In the genomic region with DNA sequence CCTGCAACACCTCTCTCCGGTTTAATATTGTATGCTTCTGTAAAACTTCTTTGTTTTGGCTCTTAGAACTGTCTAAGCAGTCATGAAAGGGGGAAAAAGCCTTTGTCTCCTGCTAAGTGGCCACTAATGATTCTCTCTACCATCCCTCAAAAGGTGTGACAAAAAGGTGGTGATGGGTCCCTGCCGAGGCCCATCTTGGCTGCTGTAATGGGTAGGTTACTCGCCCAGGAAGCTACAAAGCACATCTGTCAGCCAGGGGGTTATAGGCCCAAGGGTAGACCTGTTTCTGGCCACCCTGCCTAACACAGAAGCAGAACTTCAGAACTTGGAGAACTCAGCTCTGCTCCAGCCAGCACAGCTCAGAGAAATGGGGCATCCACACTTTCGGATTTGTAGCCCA, we compare ENCODE assay signal across 8 cellular contexts. TPM values are rescaled to one million over a fixed set of nuclear protein-coding genes. Genes with fewer than 3 reads are reported as not detected.
A peak's percentile ranks its signal among the peaks of the same experiment; 100 is the strongest.
DNase-seq lines count a peak whose midpoint lies in the region; ATAC-seq, FAIRE-seq and TF ChIP-seq lines count a peak whose summit lies in the region.

No MANE protein-coding gene starts in this region.

- CTCF ChIA-PET in CD8-positive, alpha-beta memory T cell (lab: Charles Lee), result interaction anchor here (1.1 to 1.2 kb wide), 2 partner anchors 35 to 77 kb away, joined by 3 read pairs; no protein-coding TSS in a partner anchor

- H3K4me3 ChIP-seq in CD8-positive, alpha-beta memory T cell (ENCODE audit: low read length), result no peak overlapping the region
- H3K4me3 ChIP-seq in RWPE2 (ENCODE audit: severe bottlenecking), result peak overlapping the region; percentile 66
- peak overlapping the region; percentile 66 to 80 for H3K4me3 ChIP-seq in esophagus (ENCODE audit: low read depth in 1 of 2, low read length in 2 of 2)
- H3K4me3 ChIP-seq in pancreas, result peak overlapping the region in 3 of 4 donors; percentile 70 to 75 (median 74)

- peaks cover 20% of the 10 kb centered on the region for H3K4me1 ChIP-seq in CD8-positive, alpha-beta memory T cell (ENCODE audit: insufficient read depth, low read length)
- H3K4me1 ChIP-seq in RWPE2 (ENCODE audit: insufficient read depth, poor library complexity, severe bottlenecking) (peaks cover 5% of the 10 kb centered on the region), esophagus (ENCODE audit: control insufficient read depth in 2 of 2, insufficient read depth in 2 of 2, low read length in 1 of 2) (peaks cover 10 to 13% of the 10 kb centered on the region in 2 donors), pancreas (no peaks in the 10 kb centered on the region)

- peaks cover 25 to 43% (median 39%) of the 10 kb centered on the region in 3 donors for H3K4me1 Mint-ChIP-seq in CD8-positive, alpha-beta memory T cell

- POLR2A ChIA-PET in CD8-positive, alpha-beta memory T cell (lab: Charles Lee), result no interaction called here

- ATAC-seq in RWPE2 (ENCODE audit: low read depth) (no peak), pancreas (no peak), HG03025 (IDR thresholded peaks at IDR 0.05; ENCODE audit: low FRiP score, unreplicated experiment) (no peak)

- H3K4me3 Mint-ChIP-seq in CD8-positive, alpha-beta memory T cell, result peak overlapping the region; percentile 85 to 93 (median 91)

- FAIRE-seq in pancreas (lab: Jason Lieb, UNC), result no peak

- H3K9me3 Mint-ChIP-seq in CD8-positive, alpha-beta memory T cell, result no peaks in the 10 kb centered on the region

- peaks cover 0 to 6% of the 10 kb centered on the region in 2 donors for H3K27me3 Mint-ChIP-seq in CD8-positive, alpha-beta memory T cell

- no peak for DNase-seq in CD8-positive, alpha-beta memory T cell
- DNase-seq in RWPE2 (ENCODE audit: low spot score) (no peak), pancreas (no peak), H4 (ENCODE audit: low spot score) (no peak), NCI-H82 (lab: John Stamatoyannopoulos, UW) (no peak), NCI-H1436 treated with DMSO at 0.1 percent for 48 hours (lab: John Stamatoyannopoulos, UW) (no peak)

- intact Hi-C loops in pancreas (cut with DNase I), result no loop called here

- peaks cover 0 to 8% (median 3%) of the 10 kb centered on the region in 3 donors for H3K36me3 Mint-ChIP-seq in CD8-positive, alpha-beta memory T cell

- peak overlapping the region in 2 of 8 donors; percentile 13 to 37 for H3K27ac Mint-ChIP-seq in CD8-positive, alpha-beta memory T cell

- TF ChIP-seq CTCF in RWPE2 (IDR thresholded peaks at IDR 0.05; ENCODE audit: poor library complexity, severe bottlenecking) (no peak), pancreas (IDR thresholded peaks at IDR 0.05) (no peak)

- WGBS in esophagus, 2 donors, result 51 to 65% methylated on average over 4 of the region's 4 CpGs
- WGBS in pancreas, 2 donors, result 47 to 56% methylated on average over 4 of the region's 4 CpGs

- H3K9me3 ChIP-seq in CD8-positive, alpha-beta memory T cell (ENCODE audit: low read length), result no peaks in the 10 kb centered on the region
- H3K9me3 ChIP-seq in RWPE2 (ENCODE audit: severe bottlenecking) (no peaks in the 10 kb centered on the region), esophagus (ENCODE audit: control insufficient read depth in 2 of 2, insufficient read depth in 1 of 2, low read depth in 1 of 2, low read length in 1 of 2) (no peaks in the 10 kb centered on the region), pancreas (no peaks in the 10 kb centered on the region)

- peaks cover under 1% of the 10 kb centered on the region for H3K27me3 ChIP-seq in CD8-positive, alpha-beta memory T cell (ENCODE audit: insufficient read depth, low read length, poor library complexity, severe bottlenecking)
- no peaks in the 10 kb centered on the region for H3K27me3 ChIP-seq in RWPE2 (ENCODE audit: insufficient read depth, poor library complexity, severe bottlenecking)
- H3K27me3 ChIP-seq in esophagus (ENCODE audit: control insufficient read depth in 1 of 2, insufficient read depth in 2 of 2, low read length in 2 of 2), result no peaks in the 10 kb centered on the region
- no peaks in the 10 kb centered on the region for H3K27me3 ChIP-seq in pancreas

- H3K36me3 ChIP-seq in CD8-positive, alpha-beta memory T cell (ENCODE audit: insufficient read depth, low read length), result no peaks in the 10 kb centered on the region
- H3K36me3 ChIP-seq in RWPE2 (ENCODE audit: low read depth) (no peaks in the 10 kb centered on the region), esophagus (ENCODE audit: control insufficient read depth in 2 of 2, insufficient read depth in 2 of 2, low read length in 1 of 2) (no peaks in the 10 kb centered on the region), pancreas (no peaks in the 10 kb centered on the region)

- H3K27ac ChIP-seq in CD8-positive, alpha-beta memory T cell (ENCODE audit: low read depth, low read length), result no peak overlapping the region
- H3K27ac ChIP-seq in RWPE2 (ENCODE audit: poor library complexity, severe bottlenecking) (peak overlapping the region; percentile 26), esophagus (ENCODE audit: low read depth in 2 of 2, low read length in 1 of 2) (peak overlapping the region in 1 of 2 donors; percentile 56), pancreas (peak overlapping the region in 2 of 4 donors; percentile 50 to 62)

RNA-seq across cellular contexts. Expression of a gene that starts 1.6 kb away (rescaled TPM):
- 10 to 100 TPM in 1 of 2 experiments, 1 to 10 TPM in 1; 9.4 to 10.5 TPM for total RNA-seq in CD8-positive, alpha-beta memory T cell
- 1.7 TPM for polyA plus RNA-seq in CD8-positive, alpha-beta memory T cell
- 1 to 10 TPM; 4.2 TPM for polyA plus RNA-seq in esophagus
- 1 to 10 TPM; 4.5 to 9.6 (median 7.0) TPM for total RNA-seq in pancreas
- 1 to 10 TPM; 9.7 to 9.8 TPM for polyA plus RNA-seq in pancreas
- 13.6 and 17.9 TPM in 2 replicates for total RNA-seq in H4 (2014; rRNA removed; shearing (Covaris generic))

RNA-seq across cellular contexts. Expression of a gene that starts 1.9 kb away (rescaled TPM):
- total RNA-seq in CD8-positive, alpha-beta memory T cell, result not detected
- polyA plus RNA-seq in CD8-positive, alpha-beta memory T cell, result not detected
- not detected for polyA plus RNA-seq in esophagus
- total RNA-seq in pancreas, result under 1 TPM; 0.16 to 0.69 (median 0.38) TPM
- 1 to 10 TPM in 1 of 2 donors, under 1 TPM in 1; 0.99 to 5.0 TPM for polyA plus RNA-seq in pancreas
- 0.04 and 0.27 TPM in 2 replicates for total RNA-seq in H4 (2014; rRNA removed; shearing (Covaris generic))
